ENCODE assay signal across 1 cellular context in genomic region chr11:95790123-95790932, GRCh38.
TF ChIP-seq lines count a peak whose summit lies in the region.

CEP57 (plus strand) TSS chr11:95790498; CDS start chr11:95790699, 201 bp downstream.

TF ChIP-seq in GM12878, 131 proteins besides CTCF, POLR2A, EP300 and RAD21 (continued from another document and continues in another):
- peak; percentile 37 to 96 for TF ChIP-seq EGR1 (IDR thresholded peaks at IDR 0.05; ENCODE audit: borderline replicate concordance in 1 of 2, low read depth in 2 of 2, low read length in 2 of 2)
- TF ChIP-seq FOS (IDR thresholded peaks at IDR 0.05; ENCODE audit: borderline replicate concordance, extremely low read depth, insufficient read length): peak; percentile 13
- TF ChIP-seq IRF5 (IDR thresholded peaks at IDR 0.05; ENCODE audit: borderline replicate concordance): no peak
- TF ChIP-seq ZBTB11 (CRISPR knock-in tag; IDR thresholded peaks at IDR 0.05): no peak
- no peak; the same call in 1 of the 2 replicates for TF ChIP-seq MTA3 (IDR thresholded peaks at IDR 0.05; ENCODE audit: borderline replicate concordance, low read length)
- no peak for TF ChIP-seq CEBPZ (IDR thresholded peaks at IDR 0.05; ENCODE audit: low read depth, low read length)
- peak; percentile 64 for TF ChIP-seq SKIL (IDR thresholded peaks at IDR 0.05; ENCODE audit: low read depth, poor library complexity, severe bottlenecking)
- TF ChIP-seq MYB (IDR thresholded peaks at IDR 0.05; ENCODE audit: borderline replicate concordance, low read depth, low read length): no peak
- no peak for TF ChIP-seq ZNF384 (IDR thresholded peaks at IDR 0.05; ENCODE audit: borderline replicate concordance, low read depth, low read length)
- TF ChIP-seq IKZF1 (conservative IDR thresholded peaks at IDR 0.05): peak; percentile 68; the same call in 1 of the 2 replicates
- 0 out of 2 replicates have a peak, but pooled peaks have one; percentile 6 for TF ChIP-seq CBX5 (IDR thresholded peaks at IDR 0.05; ENCODE audit: low read depth)
- TF ChIP-seq ATF3 (IDR thresholded peaks at IDR 0.05; ENCODE audit: borderline replicate concordance, extremely low read depth, low read depth, low read length): no peak
- no peak for TF ChIP-seq NFXL1 (IDR thresholded peaks at IDR 0.05; ENCODE audit: borderline replicate concordance)
- TF ChIP-seq NR2C1 (IDR thresholded peaks at IDR 0.05): no peak; the same call in 1 of the 2 replicates
- peak; percentile 49; the same call in 1 of the 2 replicates for TF ChIP-seq NFIC (IDR thresholded peaks at IDR 0.05; ENCODE audit: low read depth, low read length)
- TF ChIP-seq PAX5 (IDR thresholded peaks at IDR 0.05; ENCODE audit: borderline replicate concordance, low read depth, low read length): peak; percentile 20; the same call in 1 of the 2 replicates
- TF ChIP-seq LARP7 (IDR thresholded peaks at IDR 0.05): peak; percentile 36; the same call in 1 of the 2 replicates
- no peak for TF ChIP-seq SRF (IDR thresholded peaks at IDR 0.05; ENCODE audit: low read depth in 2 of 2, low read length in 2 of 2)
- no peak for TF ChIP-seq NRF1 (conservative IDR thresholded peaks at IDR 0.05; ENCODE audit: low read depth, low read length)
- peak; percentile 53 for TF ChIP-seq SMARCA5 (IDR thresholded peaks at IDR 0.05)
- TF ChIP-seq SIX5 (IDR thresholded peaks at IDR 0.05; ENCODE audit: low read depth, low read length, severe bottlenecking): no peak
- no peak for TF ChIP-seq FOXM1 (IDR thresholded peaks at IDR 0.05; ENCODE audit: low read depth, low read length)
- TF ChIP-seq ZNF622 (IDR thresholded peaks at IDR 0.05): no peak
- peak; percentile 82; the same call in 1 of the 2 replicates for TF ChIP-seq STAT1 (conservative IDR thresholded peaks at IDR 0.05)
- peak; percentile 28 for TF ChIP-seq NKRF (conservative IDR thresholded peaks at IDR 0.05)
- TF ChIP-seq SMAD1 (IDR thresholded peaks at IDR 0.05; ENCODE audit: low read depth, partially characterized antibody): peak; percentile 72
- TF ChIP-seq DPF2 (IDR thresholded peaks at IDR 0.05): peak; percentile 93
- no peak for TF ChIP-seq TCF7 (IDR thresholded peaks at IDR 0.05; ENCODE audit: borderline replicate concordance)
- TF ChIP-seq JUNB (IDR thresholded peaks at IDR 0.05): no peak
- TF ChIP-seq ZBTB4 (CRISPR knock-in tag; IDR thresholded peaks at IDR 0.05): no peak
- peak; percentile 7 to 22; a peak in 1 of 4 replicates for TF ChIP-seq IKZF2 (IDR thresholded peaks at IDR 0.05)
- TF ChIP-seq MEF2A (IDR thresholded peaks at IDR 0.05; ENCODE audit: insufficient read depth, low read depth, low read length): 0 out of 2 replicates have a peak, but pooled peaks have one; percentile 8
- no peak for TF ChIP-seq CUX1 (IDR thresholded peaks at IDR 0.05; ENCODE audit: insufficient replicate concordance, low read depth, low read length)
- TF ChIP-seq TBL1XR1 (IDR thresholded peaks at IDR 0.05; ENCODE audit: low read depth, low read length): no peak
- no peak for TF ChIP-seq POU2F2 (IDR thresholded peaks at IDR 0.05; ENCODE audit: borderline replicate concordance, low read depth, low read length)
- no peak for TF ChIP-seq BCL11A (IDR thresholded peaks at IDR 0.05; ENCODE audit: low read depth, low read length)
